ENCODE assay signal across 15 cellular contexts in the genomic region with DNA sequence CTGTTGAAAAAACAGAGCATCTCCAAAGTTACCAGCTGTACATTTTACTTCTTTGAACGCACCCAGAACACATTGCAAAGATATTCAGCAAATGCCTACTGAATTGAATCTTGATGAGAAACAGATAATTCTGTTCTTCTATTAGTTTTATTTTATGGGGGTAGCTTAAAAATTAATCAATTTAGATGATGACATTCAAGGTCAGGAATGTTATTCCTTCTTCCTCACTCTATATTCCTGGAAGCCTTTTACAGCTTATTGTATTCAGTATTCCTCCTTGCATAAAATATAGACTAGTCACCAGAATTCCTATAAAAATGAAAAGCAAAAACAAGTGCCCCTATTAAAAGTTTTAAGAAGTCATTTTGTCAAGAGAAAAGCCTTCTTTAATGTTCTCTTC. TPM values are rescaled to one million over a fixed set of nuclear protein-coding genes. Genes with fewer than 3 reads are reported as not detected.
DNase-seq lines count a peak whose midpoint lies in the region; ATAC-seq and TF ChIP-seq lines count a peak whose summit lies in the region.
"Had no signal": no experiment of that assay in that cellular context is flagged by ENCODE, and none has a peak within 500 bp of the region (broad histone marks: within the 10 kb centered on the region; RNA-seq: fewer than 3 reads in every experiment).

No MANE protein-coding gene starts in this region.

- no peak overlapping the region for H4K8ac ChIP-seq in mesenchymal stem cell (ENCODE audit: low read length)

- no peak overlapping the region for H3K9ac ChIP-seq in GM23248
- no peak overlapping the region for H3K9ac ChIP-seq in mesenchymal stem cell (ENCODE audit: low read length)

- no peaks in the 10 kb centered on the region for H3F3A ChIP-seq in GM23248 (ENCODE audit: insufficient read depth)

- ATAC-seq in GM21367 (IDR thresholded peaks at IDR 0.05; ENCODE audit: unreplicated experiment) (no peak), gastrocnemius medialis (no peak), WTC11 (no peak)
- ATAC-seq: CD8-positive, alpha-beta T cell; HCT116 had no signal

- H3K9me3 Mint-ChIP-seq in chondrocyte (ENCODE audit: low read depth), result no peaks in the 10 kb centered on the region
- H3K9me3 Mint-ChIP-seq in WTC11, result peaks cover 7% of the 10 kb centered on the region; the same call in 1 of the 2 replicates
- H3K9me3 Mint-ChIP-seq: CD8-positive, alpha-beta T cell had no signal

- H3K4me3 ChIP-seq in GM23248, result no peak overlapping the region
- H3K4me3 ChIP-seq in mesenchymal stem cell (ENCODE audit: insufficient read depth in 1 of 2, low read depth in 1 of 2, low read length in 2 of 2), result no peak overlapping the region
- no peak overlapping the region for H3K4me3 ChIP-seq in gastrocnemius medialis

- intact Hi-C loops in gastrocnemius medialis (cut with DNase I; ENCODE audit: low total_unique reads), result no loop called here
- intact Hi-C loops in cardiac septum (cut with DNase I), result no loop called here

- H3K4me2 ChIP-seq in GM23248 (ENCODE audit: unreplicated experiment), result peak overlapping the region; percentile 35
- H3K4me2 ChIP-seq in mesenchymal stem cell (ENCODE audit: low read length, poor library complexity, severe bottlenecking), result no peak overlapping the region

- no peak overlapping the region for H2AFZ ChIP-seq in GM23248
- H2AFZ ChIP-seq in mesenchymal stem cell (ENCODE audit: low read depth, low read length), result no peak overlapping the region

- H3K36me3 Mint-ChIP-seq in chondrocyte (ENCODE audit: low read depth) (peaks cover 18% of the 10 kb centered on the region), WTC11 (peaks cover 10% of the 10 kb centered on the region; the same call in 1 of the 2 replicates)

- H3K9me3 ChIP-seq in GM23248 (ENCODE audit: low read depth), result no peaks in the 10 kb centered on the region
- H3K9me3 ChIP-seq in mesenchymal stem cell (ENCODE audit: control insufficient read depth, low read length), result peaks cover 3% of the 10 kb centered on the region
- no peaks in the 10 kb centered on the region for H3K9me3 ChIP-seq in gastrocnemius medialis

- no peak overlapping the region for H3K4ac ChIP-seq in mesenchymal stem cell (ENCODE audit: low read depth in 1 of 2, low read length in 2 of 2)

- H3K79me2 ChIP-seq in GM23248 (ENCODE audit: insufficient read depth), result no peaks in the 10 kb centered on the region

- no peak overlapping the region for H3K27ac ChIP-seq in GM23248
- peak overlapping the region; percentile 88 for H3K27ac ChIP-seq in mesenchymal stem cell (ENCODE audit: low read length, poor library complexity, severe bottlenecking)
- no peak overlapping the region for H3K27ac ChIP-seq in gastrocnemius medialis
- H3K27ac ChIP-seq: HL-60 had no signal

- no peak overlapping the region for H3K18ac ChIP-seq in mesenchymal stem cell (ENCODE audit: low read depth in 1 of 2, low read length in 2 of 2)

- no peak overlapping the region for H2AK5ac ChIP-seq in mesenchymal stem cell (ENCODE audit: low read length, severe bottlenecking)

- no peaks in the 10 kb centered on the region for H4K20me1 ChIP-seq in GM23248 (ENCODE audit: insufficient read depth)

- H3K27me3 Mint-ChIP-seq in chondrocyte (ENCODE audit: low read depth), result no peaks in the 10 kb centered on the region
- H3K27me3 Mint-ChIP-seq in WTC11 (ENCODE audit: low read depth), result no peaks in the 10 kb centered on the region

- POLR2A ChIA-PET in WTC11 (lab: Charles Lee), result no interaction called here

- CTCF ChIA-PET in WTC11 (lab: Charles Lee), result no interaction called here

- peak overlapping the region; percentile 71 for H3K27ac Mint-ChIP-seq in chondrocyte (ENCODE audit: unreplicated experiment)
- no peak overlapping the region for H3K27ac Mint-ChIP-seq in WTC11
- H3K27ac Mint-ChIP-seq: CD14-positive monocyte; CD8-positive, alpha-beta T cell had no signal

- H3K36me3 ChIP-seq in GM23248 (ENCODE audit: low read depth) (peaks cover 3% of the 10 kb centered on the region; the same call in 1 of the 2 replicates), mesenchymal stem cell (ENCODE audit: control insufficient read depth in 1 of 2, insufficient read depth in 2 of 2, low read depth in 1 of 2, low read length in 2 of 2) (peaks cover 10 to 21% of the 10 kb centered on the region in 2 experiments), gastrocnemius medialis (no peaks in the 10 kb centered on the region)

- peaks cover 15% of the 10 kb centered on the region for H3K79me1 ChIP-seq in mesenchymal stem cell (replicated peaks; ENCODE audit: low read length, poor library complexity, severe bottlenecking)

- no peak overlapping the region for H2BK15ac ChIP-seq in mesenchymal stem cell (ENCODE audit: low read depth, poor library complexity, severe bottlenecking)

- H3K23ac ChIP-seq in mesenchymal stem cell (ENCODE audit: low read length in 2 of 2), result no peak overlapping the region

- H3K27me3 ChIP-seq in GM23248 (replicated peaks; ENCODE audit: insufficient read depth), result no peaks in the 10 kb centered on the region
- H3K27me3 ChIP-seq in mesenchymal stem cell (ENCODE audit: control insufficient read depth in 1 of 2, insufficient read depth in 1 of 2, low read length in 2 of 2), result no peaks in the 10 kb centered on the region
- H3K27me3 ChIP-seq in gastrocnemius medialis, result no peaks in the 10 kb centered on the region

- WGBS in GM23248 (ENCODE audit: low coverage in 1 of 2, low lambda C conversion rate in 2 of 2, missing lambda C conversion rate in 2 of 2), 2 experiments, result 89 to 95% methylated on average over 1 of the region's 1 CpG
- no CpG with 5 or more reads among the region's 1 CpG for WGBS in mesenchymal stem cell

- no peak for TF ChIP-seq CTCF in chondrocyte (IDR thresholded peaks at IDR 0.05)
- TF ChIP-seq CTCF in gastrocnemius medialis (IDR thresholded peaks at IDR 0.05 in 4 of 5, conservative IDR thresholded peaks at IDR 0.05 in 1 of 5), result no peak
- no peak for TF ChIP-seq CTCF in WTC11 (IDR thresholded peaks at IDR 0.05)

- no peak overlapping the region for H3K14ac ChIP-seq in mesenchymal stem cell (ENCODE audit: low read length in 2 of 2)

- no peak overlapping the region for H2BK12ac ChIP-seq in mesenchymal stem cell (ENCODE audit: low read length in 2 of 2)

- H3K4me3 Mint-ChIP-seq in chondrocyte (ENCODE audit: unreplicated experiment) (no peak overlapping the region), WTC11 (no peak overlapping the region)
- H3K4me3 Mint-ChIP-seq: CD14-positive monocyte; CD8-positive, alpha-beta T cell had no signal

- no peak overlapping the region for H2BK5ac ChIP-seq in mesenchymal stem cell (ENCODE audit: low read depth, low read length, poor library complexity, severe bottlenecking)

- in situ Hi-C loops in GM23248 (cut with MboI), result no loop called here
- in situ Hi-C loops in gastrocnemius medialis (cut with MboI; ENCODE audit: low sequenced_read_pairs in 4 of 4), result no loop called here

- H3K4me1 Mint-ChIP-seq in chondrocyte (ENCODE audit: low read depth) (peaks cover 31% of the 10 kb centered on the region), WTC11 (peaks cover 13% of the 10 kb centered on the region)
- H3K4me1 Mint-ChIP-seq: CD14-positive monocyte had no signal

- no peak overlapping the region for H2BK120ac ChIP-seq in mesenchymal stem cell (ENCODE audit: low read depth, low read length)

- no peaks in the 10 kb centered on the region for H3K9me2 ChIP-seq in GM23248 (ENCODE audit: insufficient read depth)

- TF ChIP-seq POLR2A in gastrocnemius medialis (IDR thresholded peaks at IDR 0.05), result no peak

- H4K91ac ChIP-seq in mesenchymal stem cell (ENCODE audit: low read length), result no peak overlapping the region

- DNase-seq in GM23248 (no peak), chondrocyte (ENCODE audit: low spot score) (no peak), mesenchymal stem cell (no peak), gastrocnemius medialis (no peak), WTC11 (ENCODE audit: low spot score) (no peak), cardiac septum (ENCODE audit: low spot score) (no peak)
- DNase-seq: CD8-positive, alpha-beta T cell; COR-L47; DMS153; DMS79 treated with DMSO at 0.1 percent for 48 hours; GDM1 had no signal

- H3K4me1 ChIP-seq in GM23248 (ENCODE audit: insufficient read depth) (peaks cover 10% of the 10 kb centered on the region), mesenchymal stem cell (ENCODE audit: control insufficient read depth, insufficient read depth, low read depth, low read length) (peaks cover 7% of the 10 kb centered on the region), gastrocnemius medialis (no peaks in the 10 kb centered on the region)

TF ChIP-seq in WTC11, 78 proteins besides CTCF, POLR2A, EP300 and RAD21 (continues in another document):
- TF ChIP-seq, protein P1, sequence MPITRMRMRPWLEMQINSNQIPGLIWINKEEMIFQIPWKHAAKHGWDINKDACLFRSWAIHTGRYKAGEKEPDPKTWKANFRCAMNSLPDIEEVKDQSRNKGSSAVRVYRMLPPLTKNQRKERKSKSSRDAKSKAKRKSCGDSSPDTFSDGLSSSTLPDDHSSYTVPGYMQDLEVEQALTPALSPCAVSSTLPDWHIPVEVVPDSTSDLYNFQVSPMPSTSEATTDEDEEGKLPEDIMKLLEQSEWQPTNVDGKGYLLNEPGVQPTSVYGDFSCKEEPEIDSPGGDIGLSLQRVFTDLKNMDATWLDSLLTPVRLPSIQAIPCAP (CRISPR knock-in tag; IDR thresholded peaks at IDR 0.05), result no peak
- TF ChIP-seq FOXJ3 (CRISPR knock-in tag; IDR thresholded peaks at IDR 0.05; ENCODE audit: borderline replicate concordance) (no peak), ZNF219 (CRISPR knock-in tag; IDR thresholded peaks at IDR 0.05; ENCODE audit: borderline replicate concordance) (no peak)
- TF ChIP-seq, protein P2, sequence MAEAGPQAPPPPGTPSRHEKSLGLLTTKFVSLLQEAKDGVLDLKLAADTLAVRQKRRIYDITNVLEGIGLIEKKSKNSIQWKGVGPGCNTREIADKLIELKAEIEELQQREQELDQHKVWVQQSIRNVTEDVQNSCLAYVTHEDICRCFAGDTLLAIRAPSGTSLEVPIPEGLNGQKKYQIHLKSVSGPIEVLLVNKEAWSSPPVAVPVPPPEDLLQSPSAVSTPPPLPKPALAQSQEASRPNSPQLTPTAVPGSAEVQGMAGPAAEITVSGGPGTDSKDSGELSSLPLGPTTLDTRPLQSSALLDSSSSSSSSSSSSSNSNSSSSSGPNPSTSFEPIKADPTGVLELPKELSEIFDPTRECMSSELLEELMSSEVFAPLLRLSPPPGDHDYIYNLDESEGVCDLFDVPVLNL (CRISPR knock-in tag; IDR thresholded peaks at IDR 0.05; ENCODE audit: borderline replicate concordance, low read depth), result no peak

RNA-seq across cellular contexts. Expression of a gene that starts 21.4 kb away (rescaled TPM):
- total RNA-seq in GM23248 (2014; rRNA removed; shearing (Covaris generic)), result 3.0 and 13.8 TPM in 2 replicates
- polyA plus RNA-seq in GM23248 (2016; fragmentation: Nextera tagmentation; extraction: Ambion mirVana), result 12.6 and 14.1 TPM in 2 replicates
- total RNA-seq in chondrocyte (34.0 to 35.6 TPM (median 34.3 TPM) in 3 replicates), gastrocnemius medialis (1 to 10 TPM; 3.4 to 7.2 (median 4.6) TPM), WTC11 (2021) (35.0 to 41.2 TPM (median 38.8 TPM) in 3 replicates), cardiac septum (6.3 TPM)
- 6.9 TPM for polyA plus RNA-seq in mesenchymal stem cell (2013, experiment 1 of 2)
- polyA plus RNA-seq in mesenchymal stem cell (2013, experiment 2 of 2), result 7.6 TPM
